Comparison of ENCODE assay signal across 22 cellular contexts in the genomic region with DNA sequence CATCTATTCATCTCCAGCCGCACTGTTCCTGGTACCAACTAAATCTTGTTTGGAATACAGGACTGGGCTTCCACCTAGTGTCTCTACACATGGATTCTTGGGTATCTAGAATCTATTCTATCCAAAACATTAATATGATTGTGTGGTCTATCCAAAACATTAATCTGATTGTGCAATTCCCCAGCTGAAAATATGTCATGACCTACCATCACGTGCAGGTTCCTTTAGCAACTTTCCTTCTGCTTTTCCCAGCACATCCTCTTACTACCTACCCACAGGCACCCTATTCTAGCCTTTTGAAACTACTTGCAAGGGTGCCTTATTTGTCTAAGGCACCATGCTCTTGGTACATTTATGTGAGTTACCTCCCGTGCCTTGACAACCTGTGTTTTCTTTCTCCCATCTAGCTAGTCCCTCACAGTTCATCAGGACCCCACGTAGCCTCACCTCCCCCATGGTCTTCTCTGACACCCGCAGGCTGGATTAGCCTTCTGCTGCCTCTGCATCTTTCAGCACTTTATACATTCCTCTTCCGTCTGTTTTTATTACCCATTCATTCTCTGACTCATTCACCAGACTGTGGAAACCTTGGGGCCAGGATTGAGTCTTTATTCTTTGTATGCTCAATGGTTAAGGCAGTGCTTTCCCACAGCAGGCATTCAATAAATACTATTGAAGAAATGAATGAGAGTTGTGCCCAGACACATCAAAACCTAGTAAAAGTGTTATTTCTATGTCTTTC.
A peak's percentile ranks its signal among the peaks of the same experiment; 100 is the strongest.
DNase-seq lines count a peak whose midpoint lies in the region; ATAC-seq and TF ChIP-seq lines count a peak whose summit lies in the region.
"Had no signal": no experiment of that assay in that cellular context is flagged by ENCODE, and none has a peak within 500 bp of the region (broad histone marks: within the 10 kb centered on the region; RNA-seq: fewer than 3 reads in every experiment).

No MANE protein-coding gene starts in this region.

- H3F3A ChIP-seq in PC-3 (ENCODE audit: low read length, unreplicated experiment), result no peaks in the 10 kb centered on the region

- no peak overlapping the region for H3K4me3 Mint-ChIP-seq in HFFc6
- no peak overlapping the region for H3K4me3 Mint-ChIP-seq in activated CD8-positive, alpha-beta T cell treated with anti-CD3 and anti-CD28 coated beads, Interleukin-2, amount 10 ng/mL, durations not matched to agents 7 days and 5 days
- H3K4me3 Mint-ChIP-seq: activated T-cell treated with anti-CD3 and anti-CD28 coated beads, Interleukin-2, amount 50 U/mL, for 24 hours; CD4-positive, alpha-beta memory T cell; neural progenitor cell; T-cell had no signal

- no peak overlapping the region for H3K9ac ChIP-seq in PC-3 (ENCODE audit: low read length)
- H3K9ac ChIP-seq: neural progenitor cell had no signal

- no TSS peak for BruUV-seq in PC-3 (replicated peaks; lab: Mats Ljungman, UMichigan)

- H3K36me3 ChIP-seq in PC-3 (ENCODE audit: low read depth, low read length), result no peaks in the 10 kb centered on the region
- H3K36me3 ChIP-seq: cardiac muscle cell, esophagus muscularis mucosa, neural progenitor cell, transverse colon had no signal

- no peak overlapping the region for H3K4me3 ChIP-seq in PC-3 (ENCODE audit: low read length)
- no peak overlapping the region for H3K4me3 ChIP-seq in epithelial cell of esophagus (ENCODE audit: low read length)
- H3K4me3 ChIP-seq: cardiac muscle cell, esophagus muscularis mucosa, neural progenitor cell, transverse colon had no signal

- TF ChIP-seq CTCF in HFFc6 (IDR thresholded peaks at IDR 0.05) (no peak), PC-3 (conservative IDR thresholded peaks at IDR 0.05; ENCODE audit: low read depth, low read length) (no peak), epithelial cell of esophagus (IDR thresholded peaks at IDR 0.05; ENCODE audit: insufficient read depth, low read depth, low read length, missing control alignments) (no peak)

- no peak overlapping the region for H3K27ac ChIP-seq in PC-3 (ENCODE audit: low read length)
- H3K27ac ChIP-seq: cardiac muscle cell, esophagus muscularis mucosa, neural progenitor cell, transverse colon had no signal

- H4K20me1 ChIP-seq in PC-3 (ENCODE audit: low read length), result no peaks in the 10 kb centered on the region

- CTCF ChIA-PET in PC-3 (lab: Charles Lee), result no interaction called here
- CTCF ChIA-PET in activated CD8-positive, alpha-beta T cell treated with anti-CD3 and anti-CD28 coated beads, Interleukin-2, amount 10 ng/mL, durations not matched to agents 7 days and 5 days (lab: Charles Lee), result no interaction called here

- H3K27ac Mint-ChIP-seq in HFFc6, result no peak overlapping the region
- no peak overlapping the region for H3K27ac Mint-ChIP-seq in activated CD8-positive, alpha-beta T cell treated with anti-CD3 and anti-CD28 coated beads, Interleukin-2, amount 10 ng/mL, durations not matched to agents 7 days and 5 days
- H3K27ac Mint-ChIP-seq: activated T-cell treated with anti-CD3 and anti-CD28 coated beads, Interleukin-2, amount 50 U/mL, for 24 hours; CD4-positive, alpha-beta memory T cell; neural progenitor cell; T-cell had no signal

- no peaks in the 10 kb centered on the region for H3K79me2 ChIP-seq in PC-3 (ENCODE audit: low read length)

- H3K27me3 ChIP-seq in PC-3 (ENCODE audit: low read length), result no peaks in the 10 kb centered on the region
- H3K27me3 ChIP-seq: cardiac muscle cell, esophagus muscularis mucosa, neural progenitor cell, transverse colon had no signal

- no peak overlapping the region for H2AFZ ChIP-seq in PC-3 (ENCODE audit: low read length)
- H2AFZ ChIP-seq: neural progenitor cell had no signal

- intact Hi-C loops in PC-3 (cut with micrococcal nuclease), result no loop called here

- no peak overlapping the region for H3K4me2 ChIP-seq in PC-3 (ENCODE audit: low read length)
- H3K4me2 ChIP-seq: neural progenitor cell had no signal

- H3K9me3 ChIP-seq in PC-3 (ENCODE audit: low read length), result no peaks in the 10 kb centered on the region
- H3K9me3 ChIP-seq: esophagus muscularis mucosa, transverse colon had no signal

- H3K9me3 Mint-ChIP-seq in HFFc6, result no peaks in the 10 kb centered on the region
- H3K9me3 Mint-ChIP-seq in activated CD8-positive, alpha-beta T cell treated with anti-CD3 and anti-CD28 coated beads, Interleukin-2, amount 10 ng/mL, durations not matched to agents 7 days and 5 days (ENCODE audit: insufficient read depth), result no peaks in the 10 kb centered on the region
- H3K9me3 Mint-ChIP-seq: activated T-cell treated with anti-CD3 and anti-CD28 coated beads, Interleukin-2, amount 50 U/mL, for 24 hours; neural progenitor cell had no signal

- H3K4me1 Mint-ChIP-seq in HFFc6 (ENCODE audit: low read depth), result peaks cover 28% of the 10 kb centered on the region
- H3K4me1 Mint-ChIP-seq in activated CD8-positive, alpha-beta T cell treated with anti-CD3 and anti-CD28 coated beads, Interleukin-2, amount 10 ng/mL, durations not matched to agents 7 days and 5 days (ENCODE audit: low read depth), result no peaks in the 10 kb centered on the region
- H3K4me1 Mint-ChIP-seq: CD4-positive, alpha-beta memory T cell; neural progenitor cell; T-cell had no signal

- peak; percentile 29; the same call in 1 of the 2 replicates for ATAC-seq in PC-3
- no peak for ATAC-seq in activated CD8-positive, alpha-beta T cell treated with anti-CD3 and anti-CD28 coated beads, Interleukin-2, amount 10 ng/mL, durations not matched to agents 7 days and 5 days
- ATAC-seq: T-cell had no signal

- POLR2A ChIA-PET in PC-3 (lab: Charles Lee; ENCODE audit: unreplicated experiment), result no interaction called here
- POLR2A ChIA-PET in activated CD8-positive, alpha-beta T cell treated with anti-CD3 and anti-CD28 coated beads, Interleukin-2, amount 10 ng/mL, durations not matched to agents 7 days and 5 days (lab: Charles Lee), result no interaction called here

- DNase-seq in HFFc6 (peak; percentile 3), PC-3 (peak; percentile 41), epithelial cell of esophagus (ENCODE audit: low read depth) (peak; percentile 2), renal cortical epithelial cell (ENCODE audit: low read depth) (peak; percentile 41), DMS79 treated with DMSO at 0.1 percent for 48 hours (lab: John Stamatoyannopoulos, UW) (no peak)
- no peak for DNase-seq in activated CD8-positive, alpha-beta T cell treated with anti-CD3 and anti-CD28 coated beads, Interleukin-2, amount 10 ng/mL, durations not matched to agents 7 days and 5 days
- DNase-seq in activated CD8-positive, alpha-beta memory T cell treated with anti-CD3 and anti-CD28 coated beads, Interleukin-2, amount 50 U/mL, for 48 hours, result no peak
- DNase-seq: activated T-cell treated with anti-CD3 and anti-CD28 coated beads, Interleukin-2, amount 50 U/mL, for 24 hours; CD4-positive, alpha-beta memory T cell; cortex of kidney; GF-D8; glutamatergic neuron; NCI-H1105 treated with DMSO at 0.1 percent for 48 hours; NCI-H2029; NCI-H226; NCI-H82; SHP77 treated with DMSO at 0.1 percent for 48 hours; T-cell; transverse colon had no signal

- H3K9me2 ChIP-seq in PC-3 (replicated peaks; ENCODE audit: low read length), result no peaks in the 10 kb centered on the region

- peaks cover 6% of the 10 kb centered on the region; the same call in 1 of the 2 replicates for H3K4me1 ChIP-seq in PC-3 (ENCODE audit: insufficient read depth, low read length)
- H3K4me1 ChIP-seq: neural progenitor cell, transverse colon had no signal

- H3K27me3 Mint-ChIP-seq in HFFc6 (ENCODE audit: insufficient read depth), result peaks cover 3% of the 10 kb centered on the region
- no peaks in the 10 kb centered on the region for H3K27me3 Mint-ChIP-seq in activated CD8-positive, alpha-beta T cell treated with anti-CD3 and anti-CD28 coated beads, Interleukin-2, amount 10 ng/mL, durations not matched to agents 7 days and 5 days (ENCODE audit: low read depth)

- H3K36me3 Mint-ChIP-seq in HFFc6 (ENCODE audit: low read depth), result peaks cover 7% of the 10 kb centered on the region; the same call in 1 of the 2 replicates
- H3K36me3 Mint-ChIP-seq in activated CD8-positive, alpha-beta T cell treated with anti-CD3 and anti-CD28 coated beads, Interleukin-2, amount 10 ng/mL, durations not matched to agents 7 days and 5 days (ENCODE audit: low read depth), result no peaks in the 10 kb centered on the region
- H3K36me3 Mint-ChIP-seq: neural progenitor cell, T-cell had no signal

Comparison
In these comparisons a context has a peak if more than half of its experiments do, and no peak if none do; other contexts are left out.
1. DNase-seq: peak in HFFc6 (single experiment), PC-3 (single experiment), epithelial cell of esophagus (single experiment) and renal cortical epithelial cell (single experiment); none in activated CD8-positive, alpha-beta T cell treated with anti-CD3 and anti-CD28 coated beads, Interleukin-2, amount 10 ng/mL, durations not matched to agents 7 days and 5 days (single experiment), DMS79 treated with DMSO at 0.1 percent for 48 hours (single experiment) and activated CD8-positive, alpha-beta memory T cell treated with anti-CD3 and anti-CD28 coated beads, Interleukin-2, amount 50 U/mL, for 48 hours (single experiment).